8 cellular contexts compared by ENCODE assay signal in genomic region chr1:20507564-20508410, GRCh38. TPM values are rescaled to one million over a fixed set of nuclear protein-coding genes. Genes with fewer than 3 reads are reported as not detected.
A peak's percentile ranks its signal among the peaks of the same experiment; 100 is the strongest.
DNase-seq lines count a peak whose midpoint lies in the region; ATAC-seq, FAIRE-seq and TF ChIP-seq lines count a peak whose summit lies in the region.

A gene with protein sequence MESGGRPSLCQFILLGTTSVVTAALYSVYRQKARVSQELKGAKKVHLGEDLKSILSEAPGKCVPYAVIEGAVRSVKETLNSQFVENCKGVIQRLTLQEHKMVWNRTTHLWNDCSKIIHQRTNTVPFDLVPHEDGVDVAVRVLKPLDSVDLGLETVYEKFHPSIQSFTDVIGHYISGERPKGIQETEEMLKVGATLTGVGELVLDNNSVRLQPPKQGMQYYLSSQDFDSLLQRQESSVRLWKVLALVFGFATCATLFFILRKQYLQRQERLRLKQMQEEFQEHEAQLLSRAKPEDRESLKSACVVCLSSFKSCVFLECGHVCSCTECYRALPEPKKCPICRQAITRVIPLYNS (minus strand): TSS chr1:20508151. CDS start chr1:20508024, 127 bp downstream.

- DNase-seq in DMS153 (lab: John Stamatoyannopoulos, UW) (peak; percentile 87), Karpas-422 (peak; percentile 98), RCC 7860 (ENCODE audit: low spot score) (peak; percentile 81), esophagus muscularis mucosa (ENCODE audit: extremely low spot score) (peak; percentile 99)
- DNase-seq in activated T-cell treated with anti-CD3 and anti-CD28 coated beads, Interleukin-2, amount 50 U/mL, for 72 hours: peak; percentile 94 to 96
- DNase-seq in stimulated activated CD8-positive, alpha-beta memory T cell treated with anti-CD3 and anti-CD28 coated beads, Interleukin-7, amount 100 ng/mL, for 24 hours (ENCODE audit: low read depth): peak; percentile 96

- H3K4me1 Mint-ChIP-seq in activated T-cell treated with anti-CD3 and anti-CD28 coated beads, Interleukin-2, amount 50 U/mL, for 72 hours (ENCODE audit: low read depth): peaks cover 29% of the 10 kb centered on the region

- peak within 1 kb of the TSS; percentile 83 to 89 for H3K4me3 Mint-ChIP-seq in activated T-cell treated with anti-CD3 and anti-CD28 coated beads, Interleukin-2, amount 50 U/mL, for 72 hours

- H3K4me3 ChIP-seq in Karpas-422 (ENCODE audit: low read length) (peak within 1 kb of the TSS; percentile 91), esophagus muscularis mucosa (peak within 1 kb of the TSS; percentile 72 to 99 (median 82)), muscle layer of duodenum (ENCODE audit: low read depth in 1 of 2, low read length in 2 of 2) (peak within 1 kb of the TSS; percentile 87 to 98)

- 1% methylated on average over 27 of the region's 58 CpGs for WGBS in esophagus muscularis mucosa

- H3K27me3 Mint-ChIP-seq in activated T-cell treated with anti-CD3 and anti-CD28 coated beads, Interleukin-2, amount 50 U/mL, for 72 hours (ENCODE audit: low read depth): no peaks in the 10 kb centered on the region

- intact Hi-C loops in esophagus muscularis mucosa (cut with DNase I): no loop called here

- TF ChIP-seq POLR2A in esophagus muscularis mucosa (IDR thresholded peaks at IDR 0.05; ENCODE audit: low read depth): peak; percentile 64

- no peak for FAIRE-seq in RCC 7860 (lab: Jason Lieb, UNC)

- TF ChIP-seq EP300 in esophagus muscularis mucosa (IDR thresholded peaks at IDR 0.05): no peak

- peak within 1 kb of the TSS; percentile 58 for H3K27ac Mint-ChIP-seq in activated T-cell treated with anti-CD3 and anti-CD28 coated beads, Interleukin-2, amount 50 U/mL, for 72 hours

- no peaks in the 10 kb centered on the region for H3K27me3 ChIP-seq in Karpas-422 (ENCODE audit: low read length)
- peaks cover 0 to 17% (median 2%) of the 10 kb centered on the region in 4 donors for H3K27me3 ChIP-seq in esophagus muscularis mucosa
- no peaks in the 10 kb centered on the region for H3K27me3 ChIP-seq in muscle layer of duodenum (ENCODE audit: low read depth, low read length)

- peak within 1 kb of the TSS; percentile 88 for H3K4me2 ChIP-seq in Karpas-422 (ENCODE audit: low read depth, low read length, poor library complexity, severe bottlenecking)

- H3K4me1 ChIP-seq in Karpas-422 (ENCODE audit: low read length) (peaks cover 35% of the 10 kb centered on the region), esophagus muscularis mucosa (peaks cover 31 to 46% (median 46%) of the 10 kb centered on the region in 4 donors), muscle layer of duodenum (ENCODE audit: control insufficient read depth in 1 of 2, insufficient read depth in 2 of 2, low read length in 2 of 2) (peaks cover 0 to 42% of the 10 kb centered on the region in 2 donors)

- peaks cover 0 to 2% of the 10 kb centered on the region in 2 donors for H3K36me3 Mint-ChIP-seq in activated T-cell treated with anti-CD3 and anti-CD28 coated beads, Interleukin-2, amount 50 U/mL, for 72 hours (ENCODE audit: insufficient read depth in 2 of 2)

- 0 out of 2 replicates have a peak, but pooled peaks cover 5% of the 10 kb centered on the region for H3K9me2 ChIP-seq in Karpas-422 (replicated peaks; ENCODE audit: insufficient read depth, low read length)

- peak within 1 kb of the TSS; percentile 88 for H3K9ac ChIP-seq in Karpas-422 (ENCODE audit: low read length)

- no peaks in the 10 kb centered on the region for H3K9me3 Mint-ChIP-seq in activated T-cell treated with anti-CD3 and anti-CD28 coated beads, Interleukin-2, amount 50 U/mL, for 72 hours

- H2AFZ ChIP-seq in Karpas-422 (ENCODE audit: low read length): peak within 1 kb of the TSS; percentile 94

- H3K36me3 ChIP-seq in Karpas-422 (ENCODE audit: insufficient read depth, low read length) (peaks cover 9% of the 10 kb centered on the region; the same call in 1 of the 2 replicates), esophagus muscularis mucosa (peaks cover 0 to 23% (median 8%) of the 10 kb centered on the region in 4 donors), muscle layer of duodenum (ENCODE audit: control insufficient read depth in 1 of 2, insufficient read depth in 2 of 2, low read length in 2 of 2) (peaks cover 3 to 5% of the 10 kb centered on the region in 2 donors)

- H4K20me1 ChIP-seq in Karpas-422 (ENCODE audit: insufficient read depth, low read depth, low read length): peaks cover 11% of the 10 kb centered on the region; the same call in 1 of the 2 replicates

- TF ChIP-seq CTCF in esophagus muscularis mucosa (IDR thresholded peaks at IDR 0.05): no peak

- no peak within 1 kb of the TSS for H3K27ac ChIP-seq in Karpas-422 (ENCODE audit: low read length)
- H3K27ac ChIP-seq in esophagus muscularis mucosa (replicated peaks in 1 of 4): peak within 1 kb of the TSS; percentile 89 to 94 (median 89)
- H3K27ac ChIP-seq in muscle layer of duodenum (ENCODE audit: low read length): peak within 1 kb of the TSS; percentile 90

- peaks cover 50% of the 10 kb centered on the region for H3K79me2 ChIP-seq in Karpas-422 (ENCODE audit: low read length)

- no peaks in the 10 kb centered on the region for H3K9me3 ChIP-seq in Karpas-422 (ENCODE audit: low read length)
- H3K9me3 ChIP-seq in esophagus muscularis mucosa: no peaks in the 10 kb centered on the region
- no peaks in the 10 kb centered on the region for H3K9me3 ChIP-seq in muscle layer of duodenum (ENCODE audit: control insufficient read depth in 1 of 2, low read length in 2 of 2)

- ATAC-seq in GM21737 (IDR thresholded peaks at IDR 0.05; ENCODE audit: unreplicated experiment): peak; percentile 82
- ATAC-seq in activated T-cell treated with anti-CD3 and anti-CD28 coated beads, Interleukin-2, amount 50 U/mL, for 72 hours (replicated peaks in 1 of 2): peak; percentile 99

RNA-seq across cellular contexts. Expression of the gene that starts here (rescaled TPM):
- total RNA-seq in Karpas-422 (2014; rRNA removed; shearing (Covaris generic); ENCODE audit: low replicate concordance): 15.9 and 18.0 TPM in 2 replicates
- 10 to 100 TPM; 17.0 to 20.1 TPM for total RNA-seq in activated T-cell treated with anti-CD3 and anti-CD28 coated beads, Interleukin-2, amount 50 U/mL, for 72 hours
- total RNA-seq in esophagus muscularis mucosa: 10 to 100 TPM; 24.5 to 71.3 (median 42.7) TPM
